Comparison of ENCODE assay signal across 14 cellular contexts in the genomic region with DNA sequence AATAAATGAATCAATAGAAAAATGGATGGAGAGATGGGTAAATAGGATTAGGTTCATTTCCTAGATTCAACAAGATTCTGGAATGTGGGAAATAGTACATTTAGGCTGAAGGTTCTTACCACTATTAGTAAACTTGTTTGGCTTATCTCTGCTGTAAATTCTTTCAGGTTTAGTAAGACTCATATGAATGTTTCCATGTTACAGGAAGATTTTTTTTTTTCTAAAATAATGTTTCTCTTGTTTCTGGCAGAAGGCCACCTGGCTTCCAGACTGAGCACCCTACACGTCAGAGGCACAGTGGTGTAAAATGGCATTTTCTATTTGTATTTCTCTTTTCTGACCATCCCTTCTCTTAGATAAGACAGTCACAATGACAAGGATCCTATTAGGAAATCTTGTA. TPM values are rescaled to one million over a fixed set of nuclear protein-coding genes. Genes with fewer than 3 reads are reported as not detected.
A peak's percentile ranks its signal among the peaks of the same experiment; 100 is the strongest.
DNase-seq lines count a peak whose midpoint lies in the region; ATAC-seq and TF ChIP-seq lines count a peak whose summit lies in the region.
"Had no signal": no experiment of that assay in that cellular context is flagged by ENCODE, and none has a peak within 500 bp of the region (broad histone marks: within the 10 kb centered on the region; RNA-seq: fewer than 3 reads in every experiment).

No MANE protein-coding gene starts in this region.

- H3F3A ChIP-seq in MM.1S (ENCODE audit: insufficient read depth, low read length), result no peaks in the 10 kb centered on the region

- no peak for TF ChIP-seq CTCF in MM.1S (IDR thresholded peaks at IDR 0.05; ENCODE audit: low read length)

- H4K20me1 ChIP-seq in MM.1S (ENCODE audit: insufficient read depth, low read length), result no peaks in the 10 kb centered on the region

- H3K4me1 ChIP-seq in mesenchymal stem cell (ENCODE audit: control insufficient read depth, insufficient read depth, low read depth, low read length) (no peaks in the 10 kb centered on the region), MM.1S (ENCODE audit: low read length) (no peaks in the 10 kb centered on the region)
- H3K4me1 ChIP-seq: BE2C, vagina had no signal

- H3K4me2 ChIP-seq in mesenchymal stem cell (ENCODE audit: low read length, poor library complexity, severe bottlenecking), result no peak overlapping the region
- H3K4me2 ChIP-seq in MM.1S (ENCODE audit: low read depth, low read length), result no peak overlapping the region

- H3K4ac ChIP-seq in mesenchymal stem cell (ENCODE audit: low read depth in 1 of 2, low read length in 2 of 2), result no peak overlapping the region

- DNase-seq in AG20443 (ENCODE audit: low spot score) (peak; percentile 47), LHCN-M2 (ENCODE audit: low read depth) (peak; percentile 6), dermis blood vessel endothelial cell (peak; percentile 37), mesenchymal stem cell (peak; percentile 61), NCI-H510A treated with DMSO at 0.1 percent for 48 hours (lab: John Stamatoyannopoulos, UW) (no peak), NCI-H146 treated with DMSO at 0.1 percent for 48 hours (lab: John Stamatoyannopoulos, UW; ENCODE audit: unreplicated experiment) (no peak), MM.1S (no peak)
- DNase-seq: BE2C; immature natural killer cell; mucosa of descending colon; stimulated activated CD4-positive, alpha-beta T cell treated with anti-CD3 and anti-CD28 coated beads, Interleukin-2, amount 100 ng/mL, for 48 hours had no signal

- H3K79me2 ChIP-seq in MM.1S (ENCODE audit: low read length), result no peaks in the 10 kb centered on the region

- WGBS in mesenchymal stem cell, result 40% methylated on average over 1 of the region's 1 CpG

- no peak overlapping the region for H3K23ac ChIP-seq in mesenchymal stem cell (ENCODE audit: low read length in 2 of 2)

- H3K9ac ChIP-seq in mesenchymal stem cell (ENCODE audit: low read length), result no peak overlapping the region
- H3K9ac ChIP-seq in MM.1S (ENCODE audit: low read length), result no peak overlapping the region

- no peak overlapping the region for H2BK120ac ChIP-seq in mesenchymal stem cell (ENCODE audit: low read depth, low read length)

- H3K27me3 ChIP-seq in mesenchymal stem cell (ENCODE audit: control insufficient read depth in 1 of 2, insufficient read depth in 1 of 2, low read length in 2 of 2), result no peaks in the 10 kb centered on the region
- H3K27me3 ChIP-seq in MM.1S (replicated peaks; ENCODE audit: insufficient read depth, low read length), result no peaks in the 10 kb centered on the region
- H3K27me3 ChIP-seq: BE2C, vagina had no signal

- H3K9me3 ChIP-seq in mesenchymal stem cell (ENCODE audit: control insufficient read depth, low read length), result no peaks in the 10 kb centered on the region
- H3K9me3 ChIP-seq in MM.1S (replicated peaks; ENCODE audit: insufficient read depth, low read length), result no peaks in the 10 kb centered on the region
- H3K9me3 ChIP-seq: BE2C, mucosa of descending colon, vagina had no signal

- no peaks in the 10 kb centered on the region for H3K79me1 ChIP-seq in mesenchymal stem cell (replicated peaks; ENCODE audit: low read length, poor library complexity, severe bottlenecking)

- H4K8ac ChIP-seq in mesenchymal stem cell (ENCODE audit: low read length), result no peak overlapping the region

- H2AFZ ChIP-seq in mesenchymal stem cell (ENCODE audit: low read depth, low read length) (no peak overlapping the region), MM.1S (ENCODE audit: low read length) (no peak overlapping the region)

- no peak overlapping the region for H3K14ac ChIP-seq in mesenchymal stem cell (ENCODE audit: low read length in 2 of 2)

- no peak overlapping the region for H2BK12ac ChIP-seq in mesenchymal stem cell (ENCODE audit: low read length in 2 of 2)

- H3K4me3 ChIP-seq in mesenchymal stem cell (ENCODE audit: insufficient read depth in 1 of 2, low read depth in 1 of 2, low read length in 2 of 2) (no peak overlapping the region), MM.1S (ENCODE audit: low read length) (no peak overlapping the region)
- H3K4me3 ChIP-seq: mucosa of descending colon, vagina had no signal

- H4K91ac ChIP-seq in mesenchymal stem cell (ENCODE audit: low read length), result no peak overlapping the region

- H2BK15ac ChIP-seq in mesenchymal stem cell (ENCODE audit: low read depth, poor library complexity, severe bottlenecking), result no peak overlapping the region

- no peaks in the 10 kb centered on the region for H3K36me3 ChIP-seq in mesenchymal stem cell (ENCODE audit: control insufficient read depth in 1 of 2, insufficient read depth in 2 of 2, low read depth in 1 of 2, low read length in 2 of 2)
- H3K36me3 ChIP-seq in MM.1S (replicated peaks; ENCODE audit: insufficient read depth, low read length), result no peaks in the 10 kb centered on the region
- H3K36me3 ChIP-seq: BE2C, vagina had no signal

- no peaks in the 10 kb centered on the region for H3K9me2 ChIP-seq in MM.1S (replicated peaks; ENCODE audit: insufficient read depth, low read length)

- H3K18ac ChIP-seq in mesenchymal stem cell (ENCODE audit: low read depth in 1 of 2, low read length in 2 of 2), result no peak overlapping the region

- H3K27ac ChIP-seq in mesenchymal stem cell (ENCODE audit: low read length, poor library complexity, severe bottlenecking) (no peak overlapping the region), MM.1S (ENCODE audit: low read length) (no peak overlapping the region)
- H3K27ac ChIP-seq: vagina had no signal

- ATAC-seq in GM19035 (IDR thresholded peaks at IDR 0.05; ENCODE audit: unreplicated experiment), result no peak
- ATAC-seq: mucosa of descending colon; stimulated activated effector memory CD8-positive, alpha-beta T cell treated with anti-CD3 and anti-CD28 coated beads, Interleukin-12 subunit alpha, Interleukin-12 subunit beta, amount 100 ng/mL, for 72 hours had no signal

- H2BK5ac ChIP-seq in mesenchymal stem cell (ENCODE audit: low read depth, low read length, poor library complexity, severe bottlenecking), result no peak overlapping the region

- H2AK5ac ChIP-seq in mesenchymal stem cell (ENCODE audit: low read length, severe bottlenecking), result no peak overlapping the region

RNA-seq across cellular contexts. Expression of a gene that starts 22.7 kb away (rescaled TPM):
- total RNA-seq in LHCN-M2 (2014; rRNA removed), result 9.0 and 11.0 TPM in 2 replicates
- polyA plus RNA-seq in LHCN-M2 (2012), result 2.8 TPM
- 39.7 and 44.5 TPM in 2 replicates for total RNA-seq in dermis blood vessel endothelial cell
- polyA plus RNA-seq in mesenchymal stem cell (2013, experiment 1 of 2), result 14.3 TPM
- polyA plus RNA-seq in mesenchymal stem cell (2013, experiment 2 of 2), result 14.1 TPM

Comparison
In these comparisons a context has a peak if more than half of its experiments do, and no peak if none do; other contexts are left out.
1. DNase-seq: peak in AG20443 (single experiment), LHCN-M2 (single experiment), dermis blood vessel endothelial cell (single experiment) and mesenchymal stem cell (single experiment); none in NCI-H510A treated with DMSO at 0.1 percent for 48 hours (single experiment), NCI-H146 treated with DMSO at 0.1 percent for 48 hours (single experiment) and MM.1S (single experiment).